18 cellular contexts compared by ENCODE assay signal in the genomic region with DNA sequence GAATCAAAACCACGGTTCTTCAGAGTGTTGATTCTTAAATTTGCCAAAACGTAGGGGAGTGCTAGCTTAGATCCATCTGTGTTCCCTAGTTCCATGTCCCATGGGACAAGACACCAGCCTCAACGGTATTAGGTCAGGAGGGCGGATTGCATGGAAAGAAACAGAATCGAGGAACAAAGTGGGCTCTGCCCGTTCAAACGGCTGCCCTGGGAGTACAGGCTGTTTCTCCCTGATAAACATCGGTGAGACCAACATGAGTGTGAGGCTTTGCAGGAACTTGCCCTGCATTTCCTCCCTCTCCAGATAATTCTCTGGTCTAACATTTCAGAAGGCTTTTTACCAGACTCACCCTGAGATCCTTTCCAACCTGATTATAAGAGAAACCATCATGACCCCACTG.
DNase-seq lines count a peak whose midpoint lies in the region; ATAC-seq and TF ChIP-seq lines count a peak whose summit lies in the region.
"Had no signal": no experiment of that assay in that cellular context is flagged by ENCODE, and none has a peak within 500 bp of the region (broad histone marks: within the 10 kb centered on the region; RNA-seq: fewer than 3 reads in every experiment).

No MANE protein-coding gene starts in this region.

- no peaks in the 10 kb centered on the region for H3K9me3 ChIP-seq in stomach
- H3K9me3 ChIP-seq in CD4-positive, alpha-beta T cell (ENCODE audit: control insufficient read depth, low read length) = no peaks in the 10 kb centered on the region
- H3K9me3 ChIP-seq: gastroesophageal sphincter had no signal

- intact Hi-C loops in activated CD4-positive, alpha-beta T cell treated with anti-CD3 and anti-CD28 coated beads for 36 hours (cut with DNase I, micrococcal nuclease) = no loop called here
- intact Hi-C loops in activated CD4-positive, alpha-beta T cell treated with anti-CD3 and anti-CD28 coated beads, Interleukin-2, amount 10 ng/mL, durations not matched to agents 24 days and 14 days (cut with micrococcal nuclease) = no loop called here
- intact Hi-C loops in stomach (cut with DNase I; ENCODE audit: low total_unique reads) = no loop called here
- intact Hi-C loops in CD4-positive, alpha-beta T cell (cut with DNase I, micrococcal nuclease) = no loop called here

- peaks cover 17 to 76% (median 33%) of the 10 kb centered on the region in 4 donors for H3K4me1 ChIP-seq in stomach

- DNase-seq in activated CD4-positive, alpha-beta T cell treated with anti-CD3 and anti-CD28 coated beads for 36 hours = no peak
- DNase-seq in activated CD4-positive, alpha-beta T cell treated with anti-CD3 and anti-CD28 coated beads, Interleukin-2, amount 10 ng/mL, durations not matched to agents 24 days and 14 days = no peak
- no peak for DNase-seq in activated CD8-positive, alpha-beta T cell treated with anti-CD3 and anti-CD28 coated beads, Interleukin-2, amount 10 ng/mL, durations not matched to agents 7 days and 5 days
- DNase-seq in glutamatergic neuron (no peak), stomach (no peak), retina (no peak), hippocampal formation (lab: John Stamatoyannopoulos, UW) (no peak)
- no peak for DNase-seq in CD4-positive, alpha-beta T cell
- DNase-seq: activated effector memory CD4-positive, alpha-beta T cell treated with anti-CD3 and anti-CD28 coated beads, Interleukin-2, amount 50 U/mL, for 16 hours; CD4-positive, CD25-positive, alpha-beta regulatory T cell; DND-41; dorsolateral prefrontal cortex; KG1; NCI-H1417; stimulated activated naive CD8-positive, alpha-beta T cell treated with anti-CD3 and anti-CD28 coated beads, Interleukin-15, amount 100 ng/mL, for 72 hours had no signal

- H3K9me3 Mint-ChIP-seq in activated CD4-positive, alpha-beta T cell treated with anti-CD3 and anti-CD28 coated beads for 36 hours (ENCODE audit: low read depth) = no peaks in the 10 kb centered on the region
- no peaks in the 10 kb centered on the region for H3K9me3 Mint-ChIP-seq in activated CD4-positive, alpha-beta T cell treated with anti-CD3 and anti-CD28 coated beads, Interleukin-2, amount 10 ng/mL, durations not matched to agents 24 days and 14 days
- H3K9me3 Mint-ChIP-seq in activated CD8-positive, alpha-beta T cell treated with anti-CD3 and anti-CD28 coated beads, Interleukin-2, amount 10 ng/mL, durations not matched to agents 7 days and 5 days (ENCODE audit: insufficient read depth) = no peaks in the 10 kb centered on the region
- peaks cover 4% of the 10 kb centered on the region for H3K9me3 Mint-ChIP-seq in glutamatergic neuron (ENCODE audit: unreplicated experiment)
- no peaks in the 10 kb centered on the region for H3K9me3 Mint-ChIP-seq in CD4-positive, alpha-beta T cell
- H3K9me3 Mint-ChIP-seq: stimulated activated naive CD8-positive, alpha-beta T cell treated with anti-CD3 and anti-CD28 coated beads, Interleukin-15, amount 100 ng/mL, for 72 hours had no signal

- CTCF ChIA-PET in activated CD4-positive, alpha-beta T cell treated with anti-CD3 and anti-CD28 coated beads for 36 hours (lab: Charles Lee) = no interaction called here
- CTCF ChIA-PET in activated CD8-positive, alpha-beta T cell treated with anti-CD3 and anti-CD28 coated beads, Interleukin-2, amount 10 ng/mL, durations not matched to agents 7 days and 5 days (lab: Charles Lee) = no interaction called here
- CTCF ChIA-PET in CD4-positive, alpha-beta T cell (lab: Charles Lee) = no interaction called here

- no peak for TF ChIP-seq EP300 in stomach (IDR thresholded peaks at IDR 0.05)

- no peak overlapping the region for H3K4me3 ChIP-seq in stomach
- H3K4me3 ChIP-seq: dorsolateral prefrontal cortex, gastroesophageal sphincter, SK-N-MC, smooth muscle cell had no signal

- H3K4me1 Mint-ChIP-seq in activated CD4-positive, alpha-beta T cell treated with anti-CD3 and anti-CD28 coated beads for 36 hours = no peaks in the 10 kb centered on the region
- no peaks in the 10 kb centered on the region for H3K4me1 Mint-ChIP-seq in activated CD4-positive, alpha-beta T cell treated with anti-CD3 and anti-CD28 coated beads, Interleukin-2, amount 10 ng/mL, durations not matched to agents 24 days and 14 days
- no peaks in the 10 kb centered on the region for H3K4me1 Mint-ChIP-seq in activated CD8-positive, alpha-beta T cell treated with anti-CD3 and anti-CD28 coated beads, Interleukin-2, amount 10 ng/mL, durations not matched to agents 7 days and 5 days (ENCODE audit: low read depth)
- peaks cover 29% of the 10 kb centered on the region for H3K4me1 Mint-ChIP-seq in glutamatergic neuron (ENCODE audit: low read depth, unreplicated experiment)
- no peaks in the 10 kb centered on the region for H3K4me1 Mint-ChIP-seq in CD4-positive, alpha-beta T cell (ENCODE audit: low read depth)
- H3K4me1 Mint-ChIP-seq: CD4-positive, CD25-positive, alpha-beta regulatory T cell; stimulated activated naive CD8-positive, alpha-beta T cell treated with anti-CD3 and anti-CD28 coated beads, Interleukin-15, amount 100 ng/mL, for 72 hours had no signal

- H3K27ac Mint-ChIP-seq in activated CD4-positive, alpha-beta T cell treated with anti-CD3 and anti-CD28 coated beads for 36 hours = no peak overlapping the region
- H3K27ac Mint-ChIP-seq in activated CD4-positive, alpha-beta T cell treated with anti-CD3 and anti-CD28 coated beads, Interleukin-2, amount 10 ng/mL, durations not matched to agents 24 days and 14 days = no peak overlapping the region
- no peak overlapping the region for H3K27ac Mint-ChIP-seq in activated CD8-positive, alpha-beta T cell treated with anti-CD3 and anti-CD28 coated beads, Interleukin-2, amount 10 ng/mL, durations not matched to agents 7 days and 5 days
- peak overlapping the region; percentile 46 for H3K27ac Mint-ChIP-seq in glutamatergic neuron (ENCODE audit: unreplicated experiment)
- no peak overlapping the region for H3K27ac Mint-ChIP-seq in CD4-positive, alpha-beta T cell

- WGBS in stomach, 5 donors = 54 to 68% (median 57%) methylated on average over 8 of the region's 8 CpGs

- no peak for TF ChIP-seq CTCF in glutamatergic neuron (IDR thresholded peaks at IDR 0.05; ENCODE audit: partially characterized antibody, unreplicated experiment)
- no peak for TF ChIP-seq CTCF in stomach (IDR thresholded peaks at IDR 0.05)
- no peak for TF ChIP-seq CTCF in CD4-positive, alpha-beta T cell (IDR thresholded peaks at IDR 0.05)

- H3K36me3 Mint-ChIP-seq in activated CD4-positive, alpha-beta T cell treated with anti-CD3 and anti-CD28 coated beads for 36 hours (ENCODE audit: low read depth) = no peaks in the 10 kb centered on the region
- H3K36me3 Mint-ChIP-seq in activated CD4-positive, alpha-beta T cell treated with anti-CD3 and anti-CD28 coated beads, Interleukin-2, amount 10 ng/mL, durations not matched to agents 24 days and 14 days (ENCODE audit: low read depth) = no peaks in the 10 kb centered on the region
- no peaks in the 10 kb centered on the region for H3K36me3 Mint-ChIP-seq in activated CD8-positive, alpha-beta T cell treated with anti-CD3 and anti-CD28 coated beads, Interleukin-2, amount 10 ng/mL, durations not matched to agents 7 days and 5 days (ENCODE audit: low read depth)
- peaks cover 5% of the 10 kb centered on the region for H3K36me3 Mint-ChIP-seq in glutamatergic neuron (ENCODE audit: unreplicated experiment)
- H3K36me3 Mint-ChIP-seq in CD4-positive, alpha-beta T cell (ENCODE audit: low read depth) = no peaks in the 10 kb centered on the region
- H3K36me3 Mint-ChIP-seq: CD4-positive, CD25-positive, alpha-beta regulatory T cell had no signal

- no peaks in the 10 kb centered on the region for H3K27me3 ChIP-seq in stomach
- H3K27me3 ChIP-seq in CD4-positive, alpha-beta T cell (ENCODE audit: control insufficient read depth, insufficient read depth, low read length) = peaks cover 10% of the 10 kb centered on the region
- H3K27me3 ChIP-seq: dorsolateral prefrontal cortex, gastroesophageal sphincter had no signal

- H3K36me3 ChIP-seq in stomach = peaks cover 0 to 3% (median 0%) of the 10 kb centered on the region in 4 donors

- peak overlapping the region; percentile 35 for H3K4me3 Mint-ChIP-seq in activated CD4-positive, alpha-beta T cell treated with anti-CD3 and anti-CD28 coated beads for 36 hours
- no peak overlapping the region for H3K4me3 Mint-ChIP-seq in activated CD4-positive, alpha-beta T cell treated with anti-CD3 and anti-CD28 coated beads, Interleukin-2, amount 10 ng/mL, durations not matched to agents 24 days and 14 days
- H3K4me3 Mint-ChIP-seq in activated CD8-positive, alpha-beta T cell treated with anti-CD3 and anti-CD28 coated beads, Interleukin-2, amount 10 ng/mL, durations not matched to agents 7 days and 5 days = peak overlapping the region; percentile 50
- H3K4me3 Mint-ChIP-seq in glutamatergic neuron (ENCODE audit: unreplicated experiment) = peak overlapping the region; percentile 65
- no peak overlapping the region for H3K4me3 Mint-ChIP-seq in CD4-positive, alpha-beta T cell
- H3K4me3 Mint-ChIP-seq: CD4-positive, CD25-positive, alpha-beta regulatory T cell; stimulated activated naive CD8-positive, alpha-beta T cell treated with anti-CD3 and anti-CD28 coated beads, Interleukin-15, amount 100 ng/mL, for 72 hours had no signal

- peaks cover 17% of the 10 kb centered on the region for H3K27me3 Mint-ChIP-seq in activated CD4-positive, alpha-beta T cell treated with anti-CD3 and anti-CD28 coated beads for 36 hours
- H3K27me3 Mint-ChIP-seq in activated CD4-positive, alpha-beta T cell treated with anti-CD3 and anti-CD28 coated beads, Interleukin-2, amount 10 ng/mL, durations not matched to agents 24 days and 14 days = peaks cover 15% of the 10 kb centered on the region
- peaks cover 14% of the 10 kb centered on the region for H3K27me3 Mint-ChIP-seq in activated CD8-positive, alpha-beta T cell treated with anti-CD3 and anti-CD28 coated beads, Interleukin-2, amount 10 ng/mL, durations not matched to agents 7 days and 5 days (ENCODE audit: low read depth)
- H3K27me3 Mint-ChIP-seq in glutamatergic neuron (ENCODE audit: unreplicated experiment) = peaks cover 10% of the 10 kb centered on the region
- peaks cover 51% of the 10 kb centered on the region for H3K27me3 Mint-ChIP-seq in CD4-positive, alpha-beta T cell

- TF ChIP-seq POLR2A in stomach (IDR thresholded peaks at IDR 0.05) = no peak

- POLR2A ChIA-PET in activated CD4-positive, alpha-beta T cell treated with anti-CD3 and anti-CD28 coated beads for 36 hours (lab: Charles Lee) = no interaction called here
- POLR2A ChIA-PET in activated CD8-positive, alpha-beta T cell treated with anti-CD3 and anti-CD28 coated beads, Interleukin-2, amount 10 ng/mL, durations not matched to agents 7 days and 5 days (lab: Charles Lee) = no interaction called here
- POLR2A ChIA-PET in CD4-positive, alpha-beta T cell (lab: Charles Lee) = no interaction called here

- no peak for ATAC-seq in activated CD4-positive, alpha-beta T cell treated with anti-CD3 and anti-CD28 coated beads for 36 hours
- no peak for ATAC-seq in activated CD8-positive, alpha-beta T cell treated with anti-CD3 and anti-CD28 coated beads, Interleukin-2, amount 10 ng/mL, durations not matched to agents 7 days and 5 days
- ATAC-seq in CD4-positive, alpha-beta T cell (ENCODE audit: poor library complexity) = no peak
- ATAC-seq: gastroesophageal sphincter; stimulated activated naive CD8-positive, alpha-beta T cell treated with anti-CD3 and anti-CD28 coated beads, Interleukin-15, amount 100 ng/mL, for 72 hours had no signal

- H3K27ac ChIP-seq in stomach = peak overlapping the region in 4 of 5 donors; percentile 20 to 74 (median 42)
- no peak overlapping the region for H3K27ac ChIP-seq in CD4-positive, alpha-beta T cell (ENCODE audit: low read depth, low read length)
- H3K27ac ChIP-seq: dorsolateral prefrontal cortex, SK-N-MC had no signal

Comparison
In these comparisons a context has a peak if more than half of its experiments do, and no peak if none do; other contexts are left out.
1. H3K4me3 Mint-ChIP-seq: peak in activated CD4-positive, alpha-beta T cell treated with anti-CD3 and anti-CD28 coated beads for 36 hours (single experiment), activated CD8-positive, alpha-beta T cell treated with anti-CD3 and anti-CD28 coated beads, Interleukin-2, amount 10 ng/mL, durations not matched to agents 7 days and 5 days (single experiment) and glutamatergic neuron (single experiment); none in activated CD4-positive, alpha-beta T cell treated with anti-CD3 and anti-CD28 coated beads, Interleukin-2, amount 10 ng/mL, durations not matched to agents 24 days and 14 days (single experiment) and CD4-positive, alpha-beta T cell (single experiment).